In genomic region chr19:19587776-19588175, GRCh38 we compare ENCODE assay signal across 26 cellular contexts. TPM values are rescaled to one million over a fixed set of nuclear protein-coding genes. Genes with fewer than 3 reads are reported as not detected.
DNase-seq lines count a peak whose midpoint lies in the region.
"Had no signal": no experiment of that assay in that cellular context is flagged by ENCODE, and none has a peak within 500 bp of the region (broad histone marks: within the 10 kb centered on the region; RNA-seq: fewer than 3 reads in every experiment).

No MANE protein-coding gene starts in this region.

- no peak overlapping the region for H3K4me3 ChIP-seq in H7 (ENCODE audit: insufficient read depth, low read depth, low read length)
- H3K4me3 ChIP-seq: neural progenitor cell, sigmoid colon, transverse colon had no signal

- POLR2A ChIA-PET in activated CD4-positive, alpha-beta memory T cell treated with anti-CD3 and anti-CD28 coated beads, Interleukin-2, amount 10 ng/mL, durations not matched to agents 7 days and 5 days (lab: Charles Lee): interaction anchor here (1.1 to 5.1 kb wide), 8 partner anchors 12 to 81 kb away, joined by 3 to 76 read pairs (median 4); partner anchors contain the start of genes LPAR2 and ZNF101

- peaks cover 60% of the 10 kb centered on the region for H3K4me1 Mint-ChIP-seq in T-helper 1 cell treated with Interleukin-12 subunit alpha and Interleukin-12 subunit beta and Interleukin-4 antibody, amounts not matched to agents 30 μg/mL and 1 μg/mL, for 36 hours (ENCODE audit: low read depth)
- peaks cover 67% of the 10 kb centered on the region for H3K4me1 Mint-ChIP-seq in activated CD4-positive, alpha-beta memory T cell treated with anti-CD3 and anti-CD28 coated beads, Interleukin-2, amount 10 ng/mL, durations not matched to agents 7 days and 5 days

- CTCF ChIA-PET in activated CD4-positive, alpha-beta memory T cell treated with anti-CD3 and anti-CD28 coated beads, Interleukin-2, amount 10 ng/mL, durations not matched to agents 7 days and 5 days (lab: Charles Lee): no interaction called here

- H3K27me3 Mint-ChIP-seq in T-helper 1 cell treated with Interleukin-12 subunit alpha and Interleukin-12 subunit beta and Interleukin-4 antibody, amounts not matched to agents 30 μg/mL and 1 μg/mL, for 36 hours (ENCODE audit: low read depth): no peaks in the 10 kb centered on the region
- no peaks in the 10 kb centered on the region for H3K27me3 Mint-ChIP-seq in activated CD4-positive, alpha-beta memory T cell treated with anti-CD3 and anti-CD28 coated beads, Interleukin-2, amount 10 ng/mL, durations not matched to agents 7 days and 5 days
- H3K27me3 Mint-ChIP-seq: central memory CD8-positive, alpha-beta T cell; progenitor cell of endocrine pancreas had no signal

- peak overlapping the region; percentile 100 for H3K27ac Mint-ChIP-seq in T-helper 1 cell treated with Interleukin-12 subunit alpha and Interleukin-12 subunit beta and Interleukin-4 antibody, amounts not matched to agents 30 μg/mL and 1 μg/mL, for 36 hours
- H3K27ac Mint-ChIP-seq in activated CD4-positive, alpha-beta memory T cell treated with anti-CD3 and anti-CD28 coated beads, Interleukin-2, amount 10 ng/mL, durations not matched to agents 7 days and 5 days: peak overlapping the region; percentile 93
- H3K27ac Mint-ChIP-seq: neural progenitor cell, progenitor cell of endocrine pancreas had no signal

- H3K36me3 ChIP-seq in H7 (replicated peaks; ENCODE audit: control insufficient read depth, insufficient read depth, low read length): no peaks in the 10 kb centered on the region
- H3K36me3 ChIP-seq: neural progenitor cell, sigmoid colon, transverse colon had no signal

- H3K27me3 ChIP-seq in H7 (ENCODE audit: control insufficient read depth, insufficient read depth, low read length): no peaks in the 10 kb centered on the region
- H3K27me3 ChIP-seq: neural progenitor cell, sigmoid colon, transverse colon had no signal

- H3K9me3 Mint-ChIP-seq in T-helper 1 cell treated with Interleukin-12 subunit alpha and Interleukin-12 subunit beta and Interleukin-4 antibody, amounts not matched to agents 30 μg/mL and 1 μg/mL, for 36 hours: no peaks in the 10 kb centered on the region
- no peaks in the 10 kb centered on the region for H3K9me3 Mint-ChIP-seq in activated CD4-positive, alpha-beta memory T cell treated with anti-CD3 and anti-CD28 coated beads, Interleukin-2, amount 10 ng/mL, durations not matched to agents 7 days and 5 days
- H3K9me3 Mint-ChIP-seq: activated naive CD4-positive, alpha-beta T cell treated with anti-CD3 and anti-CD28 coated beads, Interleukin-2, amount 50 U/mL, for 72 hours; central memory CD8-positive, alpha-beta T cell; neural progenitor cell had no signal

- intact Hi-C loops in head of caudate nucleus (cut with DNase I): no loop called here

- no peak overlapping the region for H3K4me3 Mint-ChIP-seq in T-helper 1 cell treated with Interleukin-12 subunit alpha and Interleukin-12 subunit beta and Interleukin-4 antibody, amounts not matched to agents 30 μg/mL and 1 μg/mL, for 36 hours
- no peak overlapping the region for H3K4me3 Mint-ChIP-seq in activated CD4-positive, alpha-beta memory T cell treated with anti-CD3 and anti-CD28 coated beads, Interleukin-2, amount 10 ng/mL, durations not matched to agents 7 days and 5 days
- H3K4me3 Mint-ChIP-seq: central memory CD8-positive, alpha-beta T cell; neural progenitor cell had no signal

- DNase-seq in T-helper 1 cell (no peak), DMS 273 (lab: John Stamatoyannopoulos, UW; ENCODE audit: unreplicated experiment) (peak; percentile 88), head of caudate nucleus (peak in 29 of 42 donors; percentile 11 to 60 (median 23)), A172 (ENCODE audit: low spot score) (no peak), HPDE6-E6E7 (ENCODE audit: extremely low spot score) (no peak), H7 (no peak)
- no peak for DNase-seq in activated CD4-positive, alpha-beta memory T cell treated with anti-CD3 and anti-CD28 coated beads, Interleukin-2, amount 10 ng/mL, durations not matched to agents 7 days and 5 days
- DNase-seq: activated CD8-positive, alpha-beta memory T cell treated with anti-CD3 and anti-CD28 coated beads for 24 hours; AML-193; COR-L47; DND-41; glutamatergic neuron; KG1; MM.1S; NCI-H1417 treated with DMSO at 0.1 percent for 48 hours; NCI-H2107; NCI-H510A treated with DMSO at 0.1 percent for 48 hours; RPMI8226; sigmoid colon; transverse colon had no signal

- H3K36me3 Mint-ChIP-seq in T-helper 1 cell treated with Interleukin-12 subunit alpha and Interleukin-12 subunit beta and Interleukin-4 antibody, amounts not matched to agents 30 μg/mL and 1 μg/mL, for 36 hours (ENCODE audit: low read depth): peaks cover 52% of the 10 kb centered on the region
- peaks cover 56% of the 10 kb centered on the region for H3K36me3 Mint-ChIP-seq in activated CD4-positive, alpha-beta memory T cell treated with anti-CD3 and anti-CD28 coated beads, Interleukin-2, amount 10 ng/mL, durations not matched to agents 7 days and 5 days (ENCODE audit: low read depth)

RNA-seq across cellular contexts. Expression of gene PBX4, which starts 30.7 kb away (rescaled TPM):
- total RNA-seq in activated CD4-positive, alpha-beta memory T cell treated with anti-CD3 and anti-CD28 coated beads, Interleukin-2, amount 10 ng/mL, durations not matched to agents 7 days and 5 days: 10 to 100 TPM; 49.0 to 55.6 TPM
- total RNA-seq in A172 (2014; rRNA removed; shearing (Covaris generic)): 3.6 and 3.9 TPM in 2 replicates
- total RNA-seq in H7 (2014; rRNA removed; shearing (Covaris generic)): 0.94 and 2.7 TPM in 2 replicates
- total RNA-seq: lung microvascular endothelial cell had no signal

RNA-seq across cellular contexts. Expression of gene LPAR2, which starts 40.2 kb away (rescaled TPM):
- 10 to 100 TPM; 43.2 to 46.2 TPM for total RNA-seq in activated CD4-positive, alpha-beta memory T cell treated with anti-CD3 and anti-CD28 coated beads, Interleukin-2, amount 10 ng/mL, durations not matched to agents 7 days and 5 days
- 2.1 and 3.0 TPM in 2 replicates for total RNA-seq in A172 (2014; rRNA removed; shearing (Covaris generic))
- total RNA-seq in H7 (2014; rRNA removed; shearing (Covaris generic)): 44.0 and 45.0 TPM in 2 replicates

RNA-seq across cellular contexts. Expression of gene CILP2, which starts 49.7 kb away (rescaled TPM):
- total RNA-seq in activated CD4-positive, alpha-beta memory T cell treated with anti-CD3 and anti-CD28 coated beads, Interleukin-2, amount 10 ng/mL, durations not matched to agents 7 days and 5 days: under 1 TPM in 1 of 2 experiments, not detected in 1; 0.08 TPM
- total RNA-seq in A172 (2014; rRNA removed; shearing (Covaris generic)): 0.02 and 0.05 TPM in 2 replicates
- 4.4 and 7.0 TPM in 2 replicates for total RNA-seq in H7 (2014; rRNA removed; shearing (Covaris generic))
- total RNA-seq: lung microvascular endothelial cell had no signal

RNA-seq across cellular contexts. Expression of gene GMIP, which starts 55.7 kb away (rescaled TPM):
- total RNA-seq in activated CD4-positive, alpha-beta memory T cell treated with anti-CD3 and anti-CD28 coated beads, Interleukin-2, amount 10 ng/mL, durations not matched to agents 7 days and 5 days: 100 to 1,000 TPM; 111 to 112 TPM
- total RNA-seq in A172 (2014; rRNA removed; shearing (Covaris generic)): 8.7 and 12.0 TPM in 2 replicates
- 6.6 and 6.7 TPM in 2 replicates for total RNA-seq in H7 (2014; rRNA removed; shearing (Covaris generic))

RNA-seq across cellular contexts. Expression of gene YJEFN3, which starts 59.1 kb away (rescaled TPM):
- total RNA-seq in activated CD4-positive, alpha-beta memory T cell treated with anti-CD3 and anti-CD28 coated beads, Interleukin-2, amount 10 ng/mL, durations not matched to agents 7 days and 5 days: 1 to 10 TPM; 8.2 to 8.7 TPM
- total RNA-seq in A172 (2014; rRNA removed; shearing (Covaris generic)): 0.62 and 1.1 TPM in 2 replicates
- 0.74 and 1.2 TPM in 2 replicates for total RNA-seq in H7 (2014; rRNA removed; shearing (Covaris generic))

Comparison
In these comparisons a context has a peak if more than half of its experiments do, and no peak if none do; other contexts are left out.
1. DNase-seq: peak in DMS 273 (single experiment) and head of caudate nucleus (29 of 42); none in T-helper 1 cell (0 of 5), activated CD4-positive, alpha-beta memory T cell treated with anti-CD3 and anti-CD28 coated beads, Interleukin-2, amount 10 ng/mL, durations not matched to agents 7 days and 5 days (single experiment), A172 (single experiment), HPDE6-E6E7 (single experiment) and H7 (single experiment).
2. RNA of gene PBX4, which starts 30.7 kb away (total RNA-seq): 49.0 to 55.6 TPM in activated CD4-positive, alpha-beta memory T cell treated with anti-CD3 and anti-CD28 coated beads, Interleukin-2, amount 10 ng/mL, durations not matched to agents 7 days and 5 days; 3.6 to 3.9 TPM in A172 and 0.94 to 2.7 TPM in H7; every median in the first group is over 10 times any median in the second.
3. RNA of gene LPAR2, which starts 40.2 kb away (total RNA-seq): 43.2 to 46.2 TPM in activated CD4-positive, alpha-beta memory T cell treated with anti-CD3 and anti-CD28 coated beads, Interleukin-2, amount 10 ng/mL, durations not matched to agents 7 days and 5 days and 44.0 to 45.0 TPM in H7; 2.1 to 3.0 TPM in A172; every median in the first group is over 10 times any median in the second.